In genomic region chr18:62485684-62486083, GRCh38 we compare ENCODE assay signal across 9 cellular contexts. TPM values are rescaled to one million over a fixed set of nuclear protein-coding genes. Genes with fewer than 3 reads are reported as not detected.
A peak's percentile ranks its signal among the peaks of the same experiment; 100 is the strongest.
DNase-seq lines count a peak whose midpoint lies in the region; ATAC-seq and TF ChIP-seq lines count a peak whose summit lies in the region.
"Had no signal": no experiment of that assay in that cellular context is flagged by ENCODE, and none has a peak within 500 bp of the region (broad histone marks: within the 10 kb centered on the region; RNA-seq: fewer than 3 reads in every experiment).

No MANE protein-coding gene starts in this region.

- H3K4me3 ChIP-seq in epithelial cell of proximal tubule (ENCODE audit: low read depth, low read length): peak overlapping the region; percentile 5
- H3K4me3 ChIP-seq in prostate gland: no peak overlapping the region

- no peaks in the 10 kb centered on the region for H3K36me3 ChIP-seq in prostate gland

- H3K27ac ChIP-seq in prostate gland: no peak overlapping the region

- H3K4me1 ChIP-seq in prostate gland (replicated peaks): no peaks in the 10 kb centered on the region

- intact Hi-C loops in prostate gland (cut with DNase I): no loop called here

- ATAC-seq in HG02840 (IDR thresholded peaks at IDR 0.05; ENCODE audit: low FRiP score, unreplicated experiment) (no peak), HG03175 (IDR thresholded peaks at IDR 0.05; ENCODE audit: unreplicated experiment) (no peak)

- H3K27me3 ChIP-seq in prostate gland (replicated peaks; ENCODE audit: insufficient read depth): no peaks in the 10 kb centered on the region

- no peaks in the 10 kb centered on the region for H3K9me3 ChIP-seq in prostate gland

- WGBS in prostate gland: 27% methylated on average over 9 of the region's 9 CpGs

- no peak for TF ChIP-seq POLR2A in prostate gland (IDR thresholded peaks at IDR 0.05)

- DNase-seq in GM04503 (ENCODE audit: low read depth) (peak; percentile 39), NCI-H69 (lab: John Stamatoyannopoulos, UW) (peak; percentile 66), epithelial cell of proximal tubule (ENCODE audit: low read depth) (peak; percentile 76), prostate gland (ENCODE audit: low spot score) (peak; percentile 30), midbrain (lab: John Stamatoyannopoulos, UW) (no peak)
- no peak for DNase-seq in activated CD4-positive, alpha-beta T cell treated with anti-CD3 and anti-CD28 coated beads, Interleukin-2, amount 50 U/mL, for 4 hours
- DNase-seq: activated CD8-positive, alpha-beta memory T cell treated with anti-CD3 and anti-CD28 coated beads, Interleukin-2, amount 50 U/mL, for 48 hours had no signal

- TF ChIP-seq CTCF in epithelial cell of proximal tubule (conservative IDR thresholded peaks at IDR 0.05; ENCODE audit: low read depth, low read length): no peak
- no peak for TF ChIP-seq CTCF in prostate gland (IDR thresholded peaks at IDR 0.05)

RNA-seq across cellular contexts. Expression of gene ZCCHC2, which starts 37.1 kb away (rescaled TPM):
- total RNA-seq in epithelial cell of proximal tubule (10.3 and 14.8 TPM in 2 replicates), prostate gland (10 to 100 TPM; 18.7 to 39.4 TPM)

Comparison
In these comparisons a context has a peak if more than half of its experiments do, and no peak if none do; other contexts are left out.
1. DNase-seq: peak in GM04503 (single experiment), NCI-H69 (single experiment), epithelial cell of proximal tubule (single experiment) and prostate gland (single experiment); none in midbrain (single experiment) and activated CD4-positive, alpha-beta T cell treated with anti-CD3 and anti-CD28 coated beads, Interleukin-2, amount 50 U/mL, for 4 hours (0 of 2).